ENCODE assay signal across 17 cellular contexts in genomic region chr16:79593754-79594153, GRCh38. TPM values are rescaled to one million over a fixed set of nuclear protein-coding genes. Genes with fewer than 3 reads are reported as not detected.
A peak's percentile ranks its signal among the peaks of the same experiment; 100 is the strongest.
DNase-seq lines count a peak whose midpoint lies in the region; ATAC-seq and TF ChIP-seq lines count a peak whose summit lies in the region.
"Had no signal": no experiment of that assay in that cellular context is flagged by ENCODE, and none has a peak within 500 bp of the region (broad histone marks: within the 10 kb centered on the region; RNA-seq: fewer than 3 reads in every experiment).

No MANE protein-coding gene starts in this region.

- intact Hi-C loops in CD4-positive, alpha-beta T cell (cut with DNase I, micrococcal nuclease), result no loop called here
- intact Hi-C loops in spleen (cut with DNase I; ENCODE audit: low total_unique reads), result no loop called here

- WGBS in spleen, 5 donors, result 86 to 92% (median 90%) methylated on average over 8 of the region's 8 CpGs

- CTCF ChIA-PET in CD4-positive, alpha-beta T cell (lab: Charles Lee), result no interaction called here

- peaks cover 71% of the 10 kb centered on the region for H3K79me2 ChIP-seq in KMS-11 (ENCODE audit: insufficient read depth, low read depth)

- no peak for DNase-seq in CD4-positive, alpha-beta T cell
- DNase-seq in spleen, result no peak
- DNase-seq in SIG-M5 (lab: John Stamatoyannopoulos, UW), result no peak
- DNase-seq in ecto neural progenitor cell (ENCODE audit: low spot score), result no peak
- DNase-seq: activated naive CD4-positive, alpha-beta T cell treated with Interleukin-2 at 50 U/mL for 16 hours; colonic mucosa; erythroblast; glutamatergic neuron; NCI-H1105 treated with DMSO at 0.1 percent for 48 hours; ovary; stimulated activated naive CD8-positive, alpha-beta T cell treated with anti-CD3 and anti-CD28 coated beads, Interleukin-15, amount 100 ng/mL, for 72 hours had no signal

- 0 out of 2 replicates have a peak overlapping the region, but pooled peaks have one; percentile 93 for H3K4me2 ChIP-seq in KMS-11

- no peak overlapping the region for H2AFZ ChIP-seq in KMS-11 (ENCODE audit: low read depth)

- H3K4me3 Mint-ChIP-seq in CD4-positive, alpha-beta T cell, result peak overlapping the region; percentile 59
- H3K4me3 Mint-ChIP-seq: stimulated activated naive CD8-positive, alpha-beta T cell treated with anti-CD3 and anti-CD28 coated beads, Interleukin-15, amount 100 ng/mL, for 72 hours had no signal

- H3K4me3 ChIP-seq in KMS-11 (IDR thresholded peaks at IDR 0.05; ENCODE audit: insufficient read depth, low read depth, low read length) (no peak overlapping the region), spleen (peak overlapping the region in 1 of 8 donors; percentile 91)
- H3K4me3 ChIP-seq: colonic mucosa, K562 had no signal

- no peaks in the 10 kb centered on the region for H3K9me3 Mint-ChIP-seq in CD4-positive, alpha-beta T cell
- H3K9me3 Mint-ChIP-seq: stimulated activated naive CD8-positive, alpha-beta T cell treated with anti-CD3 and anti-CD28 coated beads, Interleukin-15, amount 100 ng/mL, for 72 hours had no signal

- H3K4me1 ChIP-seq in KMS-11 (ENCODE audit: low read depth, poor library complexity, severe bottlenecking) (peaks cover 11% of the 10 kb centered on the region), spleen (peaks cover 0 to 87% (median 34%) of the 10 kb centered on the region in 6 donors)
- H3K4me1 ChIP-seq: colonic mucosa had no signal

- peaks cover 54% of the 10 kb centered on the region for H3K4me1 Mint-ChIP-seq in CD4-positive, alpha-beta T cell (ENCODE audit: low read depth)

- H3K27ac ChIP-seq in CD4-positive, alpha-beta T cell (ENCODE audit: low read depth, low read length), result no peak overlapping the region
- peak overlapping the region; percentile 96; the same call in 1 of the 2 replicates for H3K27ac ChIP-seq in KMS-11
- H3K27ac ChIP-seq in layer of hippocampus (ENCODE audit: low read depth, low read length), result peak overlapping the region; percentile 42
- peak overlapping the region in 5 of 8 donors; percentile 33 to 94 (median 87) for H3K27ac ChIP-seq in spleen
- H3K27ac ChIP-seq: VCaP had no signal

- no peaks in the 10 kb centered on the region for H3K9me3 ChIP-seq in CD4-positive, alpha-beta T cell (ENCODE audit: control insufficient read depth, low read length)
- H3K9me3 ChIP-seq in spleen, result no peaks in the 10 kb centered on the region
- H3K9me3 ChIP-seq: colonic mucosa, ovary had no signal

- H3K36me3 ChIP-seq in KMS-11 (ENCODE audit: insufficient read depth), result 0 out of 2 replicates have a peak, but pooled peaks cover 7% of the 10 kb centered on the region
- no peaks in the 10 kb centered on the region for H3K36me3 ChIP-seq in spleen
- H3K36me3 ChIP-seq: colonic mucosa, ovary had no signal

- H3K9ac ChIP-seq in KMS-11, result no peak overlapping the region

- peaks cover 15% of the 10 kb centered on the region for H3K27me3 Mint-ChIP-seq in CD4-positive, alpha-beta T cell

- no peak for TF ChIP-seq POLR2A in spleen (IDR thresholded peaks at IDR 0.05)
- TF ChIP-seq POLR2A in GM18505 (IDR thresholded peaks at IDR 0.05; ENCODE audit: borderline replicate concordance, extremely low read depth, insufficient read depth, insufficient read length), result no peak

- H3K27ac Mint-ChIP-seq in CD4-positive, alpha-beta T cell, result peak overlapping the region; percentile 80
- H3K27ac Mint-ChIP-seq: stimulated activated naive CD8-positive, alpha-beta T cell treated with anti-CD3 and anti-CD28 coated beads, Interleukin-15, amount 100 ng/mL, for 72 hours had no signal

- H3K27me3 ChIP-seq in CD4-positive, alpha-beta T cell (ENCODE audit: control insufficient read depth, insufficient read depth, low read length), result peaks cover 11% of the 10 kb centered on the region
- no peaks in the 10 kb centered on the region for H3K27me3 ChIP-seq in KMS-11 (ENCODE audit: insufficient read depth, low read depth)
- no peaks in the 10 kb centered on the region for H3K27me3 ChIP-seq in layer of hippocampus (ENCODE audit: control insufficient read depth, insufficient read depth, low read length)
- H3K27me3 ChIP-seq in spleen (replicated peaks in 1 of 7), result peaks cover 0 to 42% (median 7%) of the 10 kb centered on the region in 7 donors
- H3K27me3 ChIP-seq: ovary had no signal

- no peak for TF ChIP-seq CTCF in CD4-positive, alpha-beta T cell (IDR thresholded peaks at IDR 0.05)
- no peak for TF ChIP-seq CTCF in KMS-11 (conservative IDR thresholded peaks at IDR 0.05; ENCODE audit: low read depth, low read length)
- TF ChIP-seq CTCF in spleen (IDR thresholded peaks at IDR 0.05 in 8 of 11, conservative IDR thresholded peaks at IDR 0.05 in 3 of 11), result no peak

- ATAC-seq in CD4-positive, alpha-beta T cell (ENCODE audit: poor library complexity), result no peak
- ATAC-seq in GM18505 (IDR thresholded peaks at IDR 0.05; ENCODE audit: unreplicated experiment), result no peak
- ATAC-seq: Panc1; stimulated activated naive CD8-positive, alpha-beta T cell treated with anti-CD3 and anti-CD28 coated beads, Interleukin-15, amount 100 ng/mL, for 72 hours had no signal

- POLR2A ChIA-PET in CD4-positive, alpha-beta T cell (lab: Charles Lee), result interaction anchor here (1.0 kb wide), 1 partner anchor 310 kb away, joined by 3 read pairs; no protein-coding TSS in a partner anchor

- peaks cover 17% of the 10 kb centered on the region for H3K36me3 Mint-ChIP-seq in CD4-positive, alpha-beta T cell (ENCODE audit: low read depth)

- no peaks in the 10 kb centered on the region for H4K20me1 ChIP-seq in KMS-11 (ENCODE audit: insufficient read depth)

RNA-seq across cellular contexts. Expression of gene MAF, which starts 6.8 kb away (rescaled TPM):
- 10 to 100 TPM; 36.0 to 36.2 TPM for total RNA-seq in CD4-positive, alpha-beta T cell
- 100 to 1,000 TPM in 2 of 7 donors, 10 to 100 TPM in 5; 53.5 to 107 (median 63.0) TPM for total RNA-seq in spleen
- polyA plus RNA-seq in spleen, result 10 to 100 TPM in 2 of 3 donors, 1 to 10 TPM in 1; 8.8 to 14.8 (median 12.7) TPM
